In genomic region chr2:86274265-86274917, GRCh38 we compare ENCODE assay signal across 8 cellular contexts.
A peak's percentile ranks its signal among the peaks of the same experiment; 100 is the strongest.
DNase-seq lines count a peak whose midpoint lies in the region; ATAC-seq and TF ChIP-seq lines count a peak whose summit lies in the region.

No MANE protein-coding gene starts in this region.

- H3K4me3 ChIP-seq in fibroblast of villous mesenchyme (ENCODE audit: low read depth, low read length), result no peak overlapping the region

- no peak for TF ChIP-seq CTCF in fibroblast of villous mesenchyme (IDR thresholded peaks at IDR 0.05; ENCODE audit: insufficient read depth, low read depth, low read length)

- DNase-seq in AG08396 (ENCODE audit: low spot score) (peak; percentile 66), OCI-M1 (lab: John Stamatoyannopoulos, UW) (peak; percentile 14), fibroblast of villous mesenchyme (ENCODE audit: low read depth) (peak; percentile 20), NCI-H524 treated with DMSO at 0.1 percent for 48 hours (lab: John Stamatoyannopoulos, UW) (no peak), cerebellar nuclear complex (lab: John Stamatoyannopoulos, UW) (no peak)

- peak; percentile 60 for ATAC-seq in GM21390 (IDR thresholded peaks at IDR 0.05; ENCODE audit: unreplicated experiment)
- ATAC-seq in GM19455 (IDR thresholded peaks at IDR 0.05; ENCODE audit: unreplicated experiment), result no peak
- no peak for ATAC-seq in GM21360 (IDR thresholded peaks at IDR 0.05; ENCODE audit: unreplicated experiment)

Comparison
In these comparisons a context has a peak if more than half of its experiments do, and no peak if none do; other contexts are left out.
1. DNase-seq: peak in AG08396 (single experiment), OCI-M1 (single experiment) and fibroblast of villous mesenchyme (single experiment); none in NCI-H524 treated with DMSO at 0.1 percent for 48 hours (single experiment) and cerebellar nuclear complex (0 of 2).